ENCODE assay signal across 24 cellular contexts in the genomic region with DNA sequence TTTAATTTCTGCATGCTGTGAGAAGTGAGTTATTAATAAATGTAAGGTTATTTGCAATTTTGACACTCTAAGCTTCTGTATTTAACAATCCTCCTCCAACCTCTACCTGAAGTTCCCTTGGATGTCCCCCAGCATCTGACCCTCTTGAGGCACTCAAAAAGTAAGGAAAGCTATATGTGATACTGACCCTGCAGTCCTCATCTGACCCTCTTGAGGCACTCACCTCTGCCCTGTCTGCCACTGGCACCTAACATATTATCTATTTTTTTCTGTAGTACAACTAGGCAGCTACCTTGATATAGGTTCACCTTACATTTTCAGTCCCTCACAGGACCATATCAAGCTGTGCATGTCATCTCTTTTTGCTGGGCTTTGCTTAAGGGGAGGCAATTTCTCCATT.
"Had no signal": no experiment of that assay in that cellular context is flagged by ENCODE, and none has a peak within 500 bp of the region (broad histone marks: within the 10 kb centered on the region; RNA-seq: fewer than 3 reads in every experiment).

No MANE protein-coding gene starts in this region.

- H3K36me3 ChIP-seq: colonic mucosa, esophagus muscularis mucosa, gastroesophageal sphincter, heart left ventricle, lower lobe of right lung had no signal

- H2AFZ ChIP-seq: hepatocyte had no signal

- H3K9me3 Mint-ChIP-seq: immature natural killer cell had no signal

- H3K9me3 ChIP-seq: colonic mucosa, esophagus muscularis mucosa, gastroesophageal sphincter, heart left ventricle, lower lobe of right lung, mucosa of descending colon had no signal

- H3K4me3 Mint-ChIP-seq: dendritic cell treated with granulocyte-macrophage colony-stimulating factor and Interleukin-4, amounts not matched to agents 40 ng/mL and 50 ng/mL, for 4 days; effector memory CD8-positive, alpha-beta T cell; mesothelial cell of epicardium had no signal

- H3K79me2 ChIP-seq: hepatocyte had no signal

- H3K27ac ChIP-seq: colonic mucosa, esophagus muscularis mucosa, foreskin keratinocyte, gastroesophageal sphincter, heart left ventricle, hepatocyte, lower lobe of right lung had no signal

- H3K27ac Mint-ChIP-seq: dendritic cell treated with granulocyte-macrophage colony-stimulating factor and Interleukin-4, amounts not matched to agents 40 ng/mL and 50 ng/mL, for 4 days; effector memory CD8-positive, alpha-beta T cell; mesothelial cell of epicardium had no signal

- H3K36me3 Mint-ChIP-seq: mesothelial cell of epicardium had no signal

- H3K4me1 ChIP-seq: colonic mucosa, foreskin keratinocyte, heart left ventricle, lower lobe of right lung had no signal

- H3K4me2 ChIP-seq: hepatocyte had no signal

- DNase-seq: colonic mucosa; cortex of kidney; effector CD8-positive, alpha-beta T cell; effector memory CD8-positive, alpha-beta T cell; foreskin keratinocyte; heart left ventricle; hypothalamus; immature natural killer cell; islet precursor cell; kidney; kidney glomerular epithelial cell; left colon; left ventricle myocardium superior; lower lobe of right lung; mesenchymal stem cell; mucosa of descending colon had no signal

- H3K27me3 Mint-ChIP-seq: dendritic cell treated with granulocyte-macrophage colony-stimulating factor and Interleukin-4, amounts not matched to agents 40 ng/mL and 50 ng/mL, for 4 days; effector memory CD8-positive, alpha-beta T cell had no signal

- FAIRE-seq: endothelial cell of umbilical vein, frontal cortex, kidney had no signal

- ATAC-seq: effector memory CD8-positive, alpha-beta T cell; foreskin keratinocyte; gastroesophageal sphincter; heart left ventricle; left colon; left lobe of liver; left ventricle myocardium superior; lower lobe of right lung; mucosa of descending colon had no signal

- H3K4me3 ChIP-seq: colonic mucosa, esophagus muscularis mucosa, gastroesophageal sphincter, heart left ventricle, hepatocyte, lower lobe of right lung, mucosa of descending colon had no signal

- H3K27me3 ChIP-seq: colonic mucosa, esophagus muscularis mucosa, foreskin keratinocyte, gastroesophageal sphincter, heart left ventricle, hepatocyte had no signal
